In genomic region chr9:127650511-127650910, GRCh38 we compare ENCODE assay signal across 1 cellular context.
TF ChIP-seq lines count a peak whose summit lies in the region.

No MANE protein-coding gene starts in this region.

TF ChIP-seq in GM23338, 12 proteins besides CTCF, POLR2A, EP300 and RAD21:
- no peak for TF ChIP-seq CREB1 (CRISPR knock-in tag; IDR thresholded peaks at IDR 0.05; ENCODE audit: low read depth)
- TF ChIP-seq ZNF331 (CRISPR knock-in tag; IDR thresholded peaks at IDR 0.05; ENCODE audit: low read depth) = no peak
- TF ChIP-seq STAT1 (IDR thresholded peaks at IDR 0.05; ENCODE audit: unreplicated experiment) = no peak
- no peak for TF ChIP-seq ETS1 (IDR thresholded peaks at IDR 0.05)
- no peak for TF ChIP-seq EZH2 (IDR thresholded peaks at IDR 0.05; ENCODE audit: low read depth, unreplicated experiment)
- TF ChIP-seq ZNF462 (CRISPR knock-in tag; IDR thresholded peaks at IDR 0.05) = no peak
- TF ChIP-seq JUNB (IDR thresholded peaks at IDR 0.05; ENCODE audit: unreplicated experiment) = no peak
- no peak for TF ChIP-seq NANOG (IDR thresholded peaks at IDR 0.05; ENCODE audit: borderline replicate concordance)
- TF ChIP-seq ZNF114 (CRISPR knock-in tag; IDR thresholded peaks at IDR 0.05) = no peak
- TF ChIP-seq REST (IDR thresholded peaks at IDR 0.05; ENCODE audit: unreplicated experiment) = no peak
- TF ChIP-seq POLR2AphosphoS5 (IDR thresholded peaks at IDR 0.05; ENCODE audit: low read depth) = no peak
